Comparison of ENCODE assay signal across 8 cellular contexts in genomic region chr12:71439362-71439612, GRCh38. TPM values are rescaled to one million over a fixed set of nuclear protein-coding genes. Genes with fewer than 3 reads are reported as not detected.
DNase-seq lines count a peak whose midpoint lies in the region; ATAC-seq and TF ChIP-seq lines count a peak whose summit lies in the region.

No MANE protein-coding gene starts in this region.

- H3K27me3 ChIP-seq in A673 (replicated peaks; ENCODE audit: insufficient read depth, low read depth, low read length, poor library complexity) (no peaks in the 10 kb centered on the region), dorsolateral prefrontal cortex (peaks cover 0 to 51% (median 9%) of the 10 kb centered on the region in 45 donors)

- H3K9me3 ChIP-seq in A673 (ENCODE audit: low read depth, low read length, poor library complexity, severe bottlenecking): peaks cover 13% of the 10 kb centered on the region

- intact Hi-C loops in A673 (cut with micrococcal nuclease; ENCODE audit: unreplicated experiment): no loop called here
- intact Hi-C loops in dorsolateral prefrontal cortex (cut with DNase I): loop anchor here in 1 of 2 donors (5.0 kb wide), 1 partner anchor 113 kb away; no protein-coding TSS in a partner anchor

- H3K4me1 ChIP-seq in A673 (ENCODE audit: insufficient read depth, low read length, poor library complexity, severe bottlenecking): peaks cover 12% of the 10 kb centered on the region

- ATAC-seq in HG03432 (IDR thresholded peaks at IDR 0.05; ENCODE audit: unreplicated experiment): no peak

- POLR2A ChIA-PET in A673 (lab: Charles Lee; ENCODE audit: low non-redundant PET): no interaction called here

- DNase-seq in A673 (ENCODE audit: low spot score) (no peak), HFFc6 (no peak), dorsolateral prefrontal cortex (no peak), nephron progenitor cell (no peak), NCI-H510A treated with DMSO at 0.1 percent for 48 hours (lab: John Stamatoyannopoulos, UW) (no peak), superior temporal gyrus (ENCODE audit: extremely low spot score) (no peak)
- no peak for DNase-seq in activated effector memory CD4-positive, alpha-beta T cell treated with anti-CD3 and anti-CD28 coated beads, Interleukin-2, amount 50 U/mL, for 16 hours

- H3K36me3 ChIP-seq in A673 (ENCODE audit: insufficient read depth, low read length, poor library complexity, severe bottlenecking): no peaks in the 10 kb centered on the region

- H3K4me1 Mint-ChIP-seq in HFFc6 (ENCODE audit: low read depth) (peaks cover 9% of the 10 kb centered on the region), nephron progenitor cell (peaks cover 32% of the 10 kb centered on the region)

- H3K27ac ChIP-seq in A673 (ENCODE audit: low read depth, low read length, poor library complexity, severe bottlenecking): peak overlapping the region; percentile 33
- peak overlapping the region in 43 of 59 donors; percentile 4 to 89 (median 66) for H3K27ac ChIP-seq in dorsolateral prefrontal cortex

- TF ChIP-seq CTCF in A673 (conservative IDR thresholded peaks at IDR 0.05; ENCODE audit: low read depth, low read length) (no peak), HFFc6 (IDR thresholded peaks at IDR 0.05) (no peak), dorsolateral prefrontal cortex (IDR thresholded peaks at IDR 0.05 in 54 of 56, conservative IDR thresholded peaks at IDR 0.05 in 2 of 56; ENCODE audit: low read depth in 1 of 56, partially characterized antibody in 56 of 56) (no peak), nephron progenitor cell (IDR thresholded peaks at IDR 0.05) (no peak)

- peaks cover 5% of the 10 kb centered on the region; the same call in 1 of the 2 replicates for H3K36me3 Mint-ChIP-seq in HFFc6 (ENCODE audit: low read depth)
- H3K36me3 Mint-ChIP-seq in nephron progenitor cell (ENCODE audit: low read depth): peaks cover 23% of the 10 kb centered on the region

- CTCF ChIA-PET in A673 (lab: Charles Lee): no interaction called here

- H3K27ac Mint-ChIP-seq in HFFc6: no peak overlapping the region
- H3K27ac Mint-ChIP-seq in nephron progenitor cell: no peak overlapping the region

- peak overlapping the region; percentile 76 for H3K4me3 Mint-ChIP-seq in HFFc6
- peak overlapping the region; percentile 90 for H3K4me3 Mint-ChIP-seq in nephron progenitor cell

- H3K27me3 Mint-ChIP-seq in HFFc6 (ENCODE audit: insufficient read depth) (peaks cover 44% of the 10 kb centered on the region), nephron progenitor cell (ENCODE audit: low read depth, poor library complexity) (peaks cover 52% of the 10 kb centered on the region)

- no TSS peak for BruUV-seq in A673 (replicated peaks; lab: Mats Ljungman, UMichigan)

- H3K4me3 ChIP-seq in A673 (ENCODE audit: low read depth, low read length, poor library complexity, severe bottlenecking) (peak overlapping the region; percentile 70), dorsolateral prefrontal cortex (peak overlapping the region; percentile 47 to 84 (median 69))

- H3K9me3 Mint-ChIP-seq in HFFc6 (peaks cover 12% of the 10 kb centered on the region), nephron progenitor cell (peaks cover 35% of the 10 kb centered on the region)

RNA-seq across cellular contexts. Expression of gene LGR5, which starts 0.3 kb away (rescaled TPM):
- total RNA-seq in A673 (2021) (4.5 and 5.5 TPM in 2 replicates), dorsolateral prefrontal cortex (10 to 100 TPM in 38 of 120 experiments, 1 to 10 TPM in 82; 1.1 to 33.8 (median 7.3) TPM)
- not detected for total RNA-seq in HFFc6 (2021; fragmentation: NEBNext Ultra II Directional; extraction: Animal tissue kit (Norgen Biotek cat#: 25700))
